In genomic region chr12:92462049-92462448, GRCh38 we compare ENCODE assay signal across 9 cellular contexts.
DNase-seq lines count a peak whose midpoint lies in the region; ATAC-seq and TF ChIP-seq lines count a peak whose summit lies in the region.
"Had no signal": no experiment of that assay in that cellular context is flagged by ENCODE, and none has a peak within 500 bp of the region (broad histone marks: within the 10 kb centered on the region; RNA-seq: fewer than 3 reads in every experiment).

No MANE protein-coding gene starts in this region.

- H3K4me1 ChIP-seq in lung (ENCODE audit: control insufficient read depth in 2 of 2, insufficient read depth in 2 of 2, low read length in 2 of 2) (peaks cover 0 to 4% of the 10 kb centered on the region in 2 donors), left ventricle myocardium inferior (peaks cover 13% of the 10 kb centered on the region)

- DNase-seq in NB4 (ENCODE audit: low read depth) = peak; percentile 93
- no peak for DNase-seq in lung (ENCODE audit: low spot score)
- DNase-seq in AG20443 (ENCODE audit: low spot score) = no peak
- DNase-seq in OCI-M2 (lab: John Stamatoyannopoulos, UW; ENCODE audit: unreplicated experiment) = no peak
- DNase-seq in activated effector memory CD4-positive, alpha-beta T cell treated with Interleukin-2 at 50 U/mL for 16 hours = no peak
- DNase-seq in left ventricle myocardium inferior = no peak

- H3K27me3 ChIP-seq in lung (ENCODE audit: control insufficient read depth, insufficient read depth) (no peaks in the 10 kb centered on the region), left ventricle myocardium inferior (ENCODE audit: low read depth) (no peaks in the 10 kb centered on the region)

- H3K9me3 ChIP-seq in lung (ENCODE audit: control insufficient read depth in 2 of 2, insufficient read depth in 1 of 2, low read length in 1 of 2) (no peaks in the 10 kb centered on the region), left ventricle myocardium inferior (replicated peaks) (no peaks in the 10 kb centered on the region)

- WGBS in lung, 2 donors = 37 to 56% methylated on average over 3 of the region's 3 CpGs

- ATAC-seq in GM18858 (IDR thresholded peaks at IDR 0.05; ENCODE audit: unreplicated experiment) = peak; percentile 75
- peak; percentile 63 for ATAC-seq in HG02678 (IDR thresholded peaks at IDR 0.05; ENCODE audit: unreplicated experiment)
- ATAC-seq in lung (ENCODE audit: insufficient read depth, low FRiP score) = peak; percentile 51

- intact Hi-C loops in left ventricle myocardium inferior (cut with micrococcal nuclease) = no loop called here

- H3K36me3 ChIP-seq in lung (ENCODE audit: control insufficient read depth in 2 of 2, insufficient read depth in 2 of 2, low read length in 2 of 2) (no peaks in the 10 kb centered on the region), left ventricle myocardium inferior (no peaks in the 10 kb centered on the region)

- H3K27ac ChIP-seq in lung (ENCODE audit: low read depth in 1 of 2, low read length in 1 of 2) = no peak overlapping the region
- no peak overlapping the region for H3K27ac ChIP-seq in left ventricle myocardium inferior (replicated peaks)
- H3K27ac ChIP-seq: epithelial cell of prostate had no signal

- TF ChIP-seq CTCF in NB4 (IDR thresholded peaks at IDR 0.05; ENCODE audit: low read depth, low read length) = no peak
- TF ChIP-seq CTCF in lung (IDR thresholded peaks at IDR 0.05; ENCODE audit: control extremely low read depth, extremely low read depth) = no peak
- no peak for TF ChIP-seq CTCF in left ventricle myocardium inferior (IDR thresholded peaks at IDR 0.05; ENCODE audit: borderline replicate concordance)

- no peak for TF ChIP-seq POLR2A in NB4 (IDR thresholded peaks at IDR 0.05; ENCODE audit: extremely low read depth, insufficient read length)

- H3K4me3 ChIP-seq in NB4 (ENCODE audit: low read depth, low read length) (no peak overlapping the region), lung (no peak overlapping the region), left ventricle myocardium inferior (no peak overlapping the region)
